ENCODE assay signal across 9 cellular contexts in the genomic region with DNA sequence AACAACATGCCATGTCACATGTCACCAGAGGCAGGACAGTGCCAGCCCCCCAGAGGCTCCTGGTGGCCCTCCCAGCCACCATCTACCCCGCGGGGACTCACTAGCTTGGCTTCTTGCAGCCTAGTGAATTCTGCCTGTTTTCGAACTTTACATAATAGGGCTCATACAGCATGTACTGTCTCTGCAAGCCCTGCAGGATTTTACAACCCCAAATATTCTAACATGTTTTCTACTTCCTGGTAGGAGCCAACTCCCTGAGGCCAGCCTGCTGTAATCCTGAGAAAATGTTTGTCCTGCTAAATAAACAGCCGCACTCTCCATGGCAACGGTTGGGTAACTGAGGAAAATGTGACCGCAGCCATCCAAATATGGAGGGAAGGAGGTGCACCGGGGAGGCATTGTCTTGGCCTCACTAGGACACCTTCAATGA. TPM values are rescaled to one million over a fixed set of nuclear protein-coding genes. Genes with fewer than 3 reads are reported as not detected.
DNase-seq lines count a peak whose midpoint lies in the region; ATAC-seq and TF ChIP-seq lines count a peak whose summit lies in the region.
"Had no signal": no experiment of that assay in that cellular context is flagged by ENCODE, and none has a peak within 500 bp of the region (broad histone marks: within the 10 kb centered on the region; RNA-seq: fewer than 3 reads in every experiment).

No MANE protein-coding gene starts in this region.

- H3K9me3 ChIP-seq in adipocyte (ENCODE audit: control insufficient read depth, low read length) (no peaks in the 10 kb centered on the region), right atrium auricular region (no peaks in the 10 kb centered on the region)

- ATAC-seq in sciatic nerve (peak; percentile 81), GM21786 (IDR thresholded peaks at IDR 0.05; ENCODE audit: unreplicated experiment) (no peak), HG02840 (IDR thresholded peaks at IDR 0.05; ENCODE audit: low FRiP score, unreplicated experiment) (no peak)
- ATAC-seq in stimulated activated memory B cell treated with anti-CD40 and anti-IgM and Interleukin-4, amounts not matched to agents 10 μg/mL and 1 μg/mL and 100 μg/mL, for 72 hours = no peak

- TF ChIP-seq CTCF in right atrium auricular region (IDR thresholded peaks at IDR 0.05) = no peak

- H3K4me1 ChIP-seq in adipocyte (ENCODE audit: control insufficient read depth, insufficient read depth, low read length) = peaks cover 36% of the 10 kb centered on the region
- peaks cover 0 to 63% of the 10 kb centered on the region in 2 donors for H3K4me1 ChIP-seq in right atrium auricular region

- no peaks in the 10 kb centered on the region for H3K27me3 Mint-ChIP-seq in stimulated activated memory B cell treated with anti-CD40 and anti-IgM and Interleukin-4, amounts not matched to agents 10 μg/mL and 1 μg/mL and 100 μg/mL, for 72 hours

- no peaks in the 10 kb centered on the region for H3K9me3 Mint-ChIP-seq in stimulated activated memory B cell treated with anti-CD40 and anti-IgM and Interleukin-4, amounts not matched to agents 10 μg/mL and 1 μg/mL and 100 μg/mL, for 72 hours

- no peak overlapping the region for H3K27ac Mint-ChIP-seq in stimulated activated memory B cell treated with anti-CD40 and anti-IgM and Interleukin-4, amounts not matched to agents 10 μg/mL and 1 μg/mL and 100 μg/mL, for 72 hours

- H3K27ac ChIP-seq in right atrium auricular region = peak overlapping the region; percentile 88 to 93
- H3K27ac ChIP-seq: KMS-11 had no signal

- intact Hi-C loops in sciatic nerve (cut with DNase I) = no loop called here

- H3K27me3 ChIP-seq in adipocyte (replicated peaks; ENCODE audit: control insufficient read depth, insufficient read depth, low read length) (no peaks in the 10 kb centered on the region), right atrium auricular region (no peaks in the 10 kb centered on the region)

- H3K4me3 ChIP-seq in adipocyte (ENCODE audit: low read length) (peak overlapping the region; percentile 63), right atrium auricular region (no peak overlapping the region)

- H3K36me3 Mint-ChIP-seq in stimulated activated memory B cell treated with anti-CD40 and anti-IgM and Interleukin-4, amounts not matched to agents 10 μg/mL and 1 μg/mL and 100 μg/mL, for 72 hours = no peaks in the 10 kb centered on the region

- in situ Hi-C loops in ACHN (cut with HindIII; ENCODE audit: low pct_ligation_motif_present, low pct_unique_long_range_greater_than_20kb, low sequenced_read_pairs) = no loop called here

- H3K9ac ChIP-seq in adipocyte (ENCODE audit: low read length) = peak overlapping the region; percentile 69
- H3K9ac ChIP-seq: KMS-11 had no signal

- H3K36me3 ChIP-seq in adipocyte (ENCODE audit: control insufficient read depth, insufficient read depth, low read length, severe bottlenecking) (no peaks in the 10 kb centered on the region), right atrium auricular region (no peaks in the 10 kb centered on the region)

- no peak overlapping the region for H3K4me3 Mint-ChIP-seq in stimulated activated memory B cell treated with anti-CD40 and anti-IgM and Interleukin-4, amounts not matched to agents 10 μg/mL and 1 μg/mL and 100 μg/mL, for 72 hours

- DNase-seq in HCEC 1CT (peak; percentile 93), adipocyte (ENCODE audit: low read depth) (peak; percentile 98), right atrium auricular region (ENCODE audit: low spot score) (peak; percentile 97), sciatic nerve (ENCODE audit: low spot score) (peak; percentile 88), ACHN (no peak)

- H3K4me1 Mint-ChIP-seq in stimulated activated memory B cell treated with anti-CD40 and anti-IgM and Interleukin-4, amounts not matched to agents 10 μg/mL and 1 μg/mL and 100 μg/mL, for 72 hours = peaks cover 68% of the 10 kb centered on the region

RNA-seq across cellular contexts. Expression of a gene that starts 2.7 kb away (rescaled TPM):
- total RNA-seq in right atrium auricular region (1 to 10 TPM; 5.2 to 9.4 TPM), sciatic nerve (24.7 TPM)

RNA-seq across cellular contexts. Expression of a gene that starts 34.6 kb away (rescaled TPM):
- total RNA-seq in right atrium auricular region (1 to 10 TPM; 5.0 to 5.8 TPM), sciatic nerve (33.4 TPM)

RNA-seq across cellular contexts. Expression of a gene that starts 45.8 kb away (rescaled TPM):
- total RNA-seq in right atrium auricular region = 1 to 10 TPM; 2.5 to 4.8 TPM
- total RNA-seq in sciatic nerve = 6.1 TPM
